In genomic region chr22:42404266-42404665, GRCh38 we compare ENCODE assay signal across 19 cellular contexts. TPM values are rescaled to one million over a fixed set of nuclear protein-coding genes. Genes with fewer than 3 reads are reported as not detected.
DNase-seq lines count a peak whose midpoint lies in the region; ATAC-seq, FAIRE-seq and TF ChIP-seq lines count a peak whose summit lies in the region.
"Had no signal": no experiment of that assay in that cellular context is flagged by ENCODE, and none has a peak within 500 bp of the region (broad histone marks: within the 10 kb centered on the region; RNA-seq: fewer than 3 reads in every experiment).

No MANE protein-coding gene starts in this region.

- no peak; a peak in 1 of 4 replicates for TF ChIP-seq RAD21 in H1 (IDR thresholded peaks at IDR 0.05 in 1 of 2, conservative IDR thresholded peaks at IDR 0.05 in 1 of 2; ENCODE audit: low read depth in 2 of 2, low read length in 2 of 2)

- H4K20me1 ChIP-seq in BLaER1 treated with 17β-estradiol and CSF1 and Interleukin-3, amounts not matched to agents 10 nM and 100 nM = peaks cover 0 to 55% (median 0%) of the 10 kb centered on the region in 11 experiments; a peak in 4 of 22 replicates
- no peaks in the 10 kb centered on the region for H4K20me1 ChIP-seq in H1 (replicated peaks in 1 of 2; ENCODE audit: control insufficient read depth in 1 of 2, insufficient read depth in 2 of 2, low read length in 2 of 2)

- peaks cover 0 to 71% (median 0%) of the 10 kb centered on the region in 11 experiments; a peak in 7 of 22 replicates for H3K27me3 ChIP-seq in BLaER1 treated with 17β-estradiol and CSF1 and Interleukin-3, amounts not matched to agents 10 nM and 100 nM
- H3K27me3 ChIP-seq in H1 (replicated peaks in 1 of 4; ENCODE audit: control insufficient read depth in 3 of 4, extremely low read depth in 1 of 4, insufficient read depth in 3 of 4, low read length in 3 of 4) (no peaks in the 10 kb centered on the region), stomach (peaks cover 0 to 15% (median 0%) of the 10 kb centered on the region in 3 donors)

- no peak overlapping the region for H4K5ac ChIP-seq in H1 (ENCODE audit: insufficient read length, low read depth, low read length)

- no peak overlapping the region for H3K56ac ChIP-seq in H1 (replicated peaks; ENCODE audit: insufficient read length, low read depth, low read length)

- H3K4me3 ChIP-seq in BLaER1 treated with 17β-estradiol and CSF1 and Interleukin-3, amounts not matched to agents 10 nM and 100 nM = no peak overlapping the region
- H3K4me3 ChIP-seq in HEK293 (ENCODE audit: low read depth, low read length) (no peak overlapping the region), H1 (ENCODE audit: extremely low read depth in 1 of 4, insufficient read depth in 2 of 4, low read depth in 3 of 4, low read length in 4 of 4) (no peak overlapping the region), stomach (no peak overlapping the region)
- H3K4me3 ChIP-seq: HAP-1 had no signal

- DNase-seq in H1 (ENCODE audit: low read depth in 1 of 2, low spot score in 2 of 2) = no peak
- no peak for DNase-seq in activated T-cell treated with anti-CD3 and anti-CD28 coated beads, Interleukin-2, amount 50 U/mL, for 1 hour
- no peak for DNase-seq in NCI-H1105 treated with DMSO at 0.1 percent for 48 hours (lab: John Stamatoyannopoulos, UW)
- DNase-seq in stomach = no peak
- DNase-seq: Caco-2; CD4-positive, alpha-beta T cell; DMS153; DMS79; GDM1; GOT3 had no signal

- H2AK5ac ChIP-seq in H1 (ENCODE audit: low read depth, low read length) = no peak overlapping the region

- peaks cover 0 to 30% (median 0%) of the 10 kb centered on the region in 11 experiments; a peak in 6 of 22 replicates for H3K36me3 ChIP-seq in BLaER1 treated with 17β-estradiol and CSF1 and Interleukin-3, amounts not matched to agents 10 nM and 100 nM
- H3K36me3 ChIP-seq in HEK293 (ENCODE audit: control insufficient read depth in 2 of 2, insufficient read depth in 1 of 2, low read length in 2 of 2) (no peaks in the 10 kb centered on the region), H1 (ENCODE audit: control insufficient read depth in 2 of 4, insufficient read depth in 4 of 4, low read length in 3 of 4) (no peaks in the 10 kb centered on the region), stomach (no peaks in the 10 kb centered on the region)
- H3K36me3 ChIP-seq: HAP-1 had no signal

- H4K8ac ChIP-seq in H1 (ENCODE audit: extremely low read depth, insufficient read depth, low read length) = no peak overlapping the region

- H3K18ac ChIP-seq in H1 (ENCODE audit: extremely low read depth, low read length) = no peak overlapping the region

- H2BK5ac ChIP-seq in H1 (ENCODE audit: low read depth, low read length) = no peak overlapping the region

- no peak overlapping the region for H3K4ac ChIP-seq in H1 (replicated peaks; ENCODE audit: insufficient read length, low read depth, low read length)

- TF ChIP-seq EP300 in H1 (IDR thresholded peaks at IDR 0.05; ENCODE audit: borderline replicate concordance in 1 of 2, low read depth in 2 of 2, low read length in 2 of 2) (no peak), stomach (IDR thresholded peaks at IDR 0.05) (no peak)

- no peak overlapping the region for H3K4me3 Mint-ChIP-seq in stimulated activated memory B cell treated with anti-CD40 and anti-IgM and Interleukin-4, amounts not matched to agents 10 μg/mL and 1 μg/mL and 100 μg/mL, for 72 hours
- H3K4me3 Mint-ChIP-seq: B cell; CD4-positive, alpha-beta T cell had no signal

- no peak overlapping the region for H3K14ac ChIP-seq in H1 (ENCODE audit: insufficient read length)

- peak overlapping the region; percentile 68 for H4K91ac ChIP-seq in H1 (replicated peaks; ENCODE audit: insufficient read length, low read length)

- no peaks in the 10 kb centered on the region for H3K27me3 Mint-ChIP-seq in stimulated activated memory B cell treated with anti-CD40 and anti-IgM and Interleukin-4, amounts not matched to agents 10 μg/mL and 1 μg/mL and 100 μg/mL, for 72 hours
- H3K27me3 Mint-ChIP-seq: B cell; CD4-positive, alpha-beta T cell had no signal

- no peaks in the 10 kb centered on the region for H3K23me2 ChIP-seq in H1 (ENCODE audit: low read depth, low read length)

- H2BK120ac ChIP-seq in H1 (replicated peaks; ENCODE audit: low read depth, low read length) = no peak overlapping the region

- no peak overlapping the region for H3K9ac ChIP-seq in BLaER1 treated with 17β-estradiol and CSF1 and Interleukin-3, amounts not matched to agents 10 nM and 100 nM
- no peak overlapping the region for H3K9ac ChIP-seq in H1 (replicated peaks in 1 of 4; ENCODE audit: extremely low read depth in 1 of 4, low read depth in 3 of 4, low read length in 3 of 4)

- intact Hi-C loops in stomach (cut with DNase I; ENCODE audit: low total_unique reads) = no loop called here

- H3K4me1 Mint-ChIP-seq in stimulated activated memory B cell treated with anti-CD40 and anti-IgM and Interleukin-4, amounts not matched to agents 10 μg/mL and 1 μg/mL and 100 μg/mL, for 72 hours = peaks cover 51% of the 10 kb centered on the region

- H2AFZ ChIP-seq in H1 (ENCODE audit: low read length) = no peak overlapping the region

- no peak overlapping the region for H3K23ac ChIP-seq in H1 (ENCODE audit: insufficient read length)

- no peaks in the 10 kb centered on the region for H3K79me2 ChIP-seq in H1 (ENCODE audit: control insufficient read depth in 1 of 2, insufficient read depth in 2 of 2, low read length in 2 of 2)

- CTCF ChIA-PET in HEK293 (lab: Yijun Ruan, JAX) (interaction anchor here (0.6 kb wide), 1 partner anchor 466 kb away, joined by 3 read pairs; no protein-coding TSS in a partner anchor), H1 (lab: Charles Lee; ENCODE audit: partially characterized antibody) (interaction anchor here (0.6 to 3.5 kb wide), 9 partner anchors 8 to 995 kb away, joined by 3 to 14 read pairs (median 5); partner anchors contain the start of gene NFAM1)

- TF ChIP-seq CTCF in HEK293 (tag by site-specific recombination; IDR thresholded peaks at IDR 0.05) (no peak), H1 (IDR thresholded peaks at IDR 0.05; ENCODE audit: control extremely low read depth in 1 of 3, insufficient read depth in 1 of 3, low read depth in 1 of 3, low read length in 3 of 3) (no peak), stomach (IDR thresholded peaks at IDR 0.05) (no peak)

- H3K36me3 Mint-ChIP-seq in stimulated activated memory B cell treated with anti-CD40 and anti-IgM and Interleukin-4, amounts not matched to agents 10 μg/mL and 1 μg/mL and 100 μg/mL, for 72 hours = peaks cover 22% of the 10 kb centered on the region

- no peaks in the 10 kb centered on the region for H3K79me1 ChIP-seq in H1 (ENCODE audit: low read depth, low read length)

- no peak for FAIRE-seq in H1 (lab: Jason Lieb, UNC)
- FAIRE-seq: GM12892 had no signal

- H3K27ac ChIP-seq in BLaER1 treated with 17β-estradiol and CSF1 and Interleukin-3, amounts not matched to agents 10 nM and 100 nM = no peak overlapping the region
- no peak overlapping the region for H3K27ac ChIP-seq in HEK293 (ENCODE audit: extremely low read depth, low read depth, low read length)
- H3K27ac ChIP-seq in H1 (ENCODE audit: low read depth, low read length) = no peak overlapping the region
- no peak overlapping the region for H3K27ac ChIP-seq in stomach
- H3K27ac ChIP-seq: C4-2B, HL-60 had no signal

- 0 out of 2 replicates have a peak overlapping the region, but pooled peaks have one; percentile 27 for H2BK12ac ChIP-seq in H1 (ENCODE audit: low read depth, low read length)

- ATAC-seq in stimulated activated memory B cell treated with anti-CD40 and anti-IgM and Interleukin-4, amounts not matched to agents 10 μg/mL and 1 μg/mL and 100 μg/mL, for 72 hours = no peak

- no peak overlapping the region for H2BK20ac ChIP-seq in H1 (ENCODE audit: low read length)

- H3K4me2 ChIP-seq in BLaER1 treated with 17β-estradiol and CSF1 and Interleukin-3, amounts not matched to agents 10 nM and 100 nM = peak overlapping the region in 8 of 11 experiments; percentile 24 to 89 (median 54); a peak in 15 of 22 replicates
- H3K4me2 ChIP-seq in H1 (ENCODE audit: insufficient read depth in 1 of 2, low read depth in 2 of 2, low read length in 2 of 2) = no peak overlapping the region; a peak in 1 of 4 replicates

- TF ChIP-seq POLR2A in H1 (IDR thresholded peaks at IDR 0.05; ENCODE audit: control extremely low read depth in 1 of 2, low read depth in 2 of 2, low read length in 2 of 2) (no peak), stomach (IDR thresholded peaks at IDR 0.05) (no peak)

- peak overlapping the region; percentile 66 for H3K27ac Mint-ChIP-seq in stimulated activated memory B cell treated with anti-CD40 and anti-IgM and Interleukin-4, amounts not matched to agents 10 μg/mL and 1 μg/mL and 100 μg/mL, for 72 hours
- H3K27ac Mint-ChIP-seq: CD4-positive, alpha-beta T cell had no signal

- no peak overlapping the region for H2BK15ac ChIP-seq in H1 (ENCODE audit: low read length)

- peaks cover 35 to 68% (median 59%) of the 10 kb centered on the region in 10 experiments for H3K4me1 ChIP-seq in BLaER1 treated with 17β-estradiol and CSF1 and Interleukin-3, amounts not matched to agents 10 nM and 100 nM
- H3K4me1 ChIP-seq in HEK293 (ENCODE audit: control insufficient read depth, insufficient read depth, low read length) (0 out of 2 replicates have a peak, but pooled peaks cover 3% of the 10 kb centered on the region), H1 (replicated peaks in 1 of 4; ENCODE audit: control insufficient read depth in 3 of 4, insufficient read depth in 4 of 4, low read length in 3 of 4) (peaks cover 0 to 15% (median 8%) of the 10 kb centered on the region in 4 experiments; a peak in 4 of 7 replicates), stomach (no peaks in the 10 kb centered on the region)
- H3K4me1 ChIP-seq: Caco-2 had no signal

- no peaks in the 10 kb centered on the region for H3K9me3 ChIP-seq in BLaER1 treated with 17β-estradiol and CSF1 and Interleukin-3, amounts not matched to agents 10 nM and 100 nM (replicated peaks in 1 of 11)
- H3K9me3 ChIP-seq in HEK293 (ENCODE audit: control insufficient read depth, insufficient read depth, low read depth, low read length) (no peaks in the 10 kb centered on the region), H1 (ENCODE audit: insufficient read depth in 2 of 2, low read depth in 1 of 2, low read length in 1 of 2) (no peaks in the 10 kb centered on the region), stomach (no peaks in the 10 kb centered on the region)
- H3K9me3 ChIP-seq: Caco-2, HAP-1 had no signal

- WGBS in H1 (ENCODE audit: extremely low coverage in 1 of 2, insufficient coverage in 1 of 2, insufficient read length in 1 of 2, insufficient replicate concordance in 2 of 2, low coverage in 1 of 2, low lambda C conversion rate in 2 of 2, missing lambda C conversion rate in 1 of 2), 2 experiments = 50% methylated on average over 9 of the region's 9 CpGs; no CpG with 5 or more reads in 1 of the 2 experiments
- WGBS in stomach, 5 donors = 50 to 63% (median 54%) methylated on average over 9 of the region's 9 CpGs

- POLR2A ChIA-PET in HEK293 (lab: Yijun Ruan, JAX) = interaction anchor here (0.7 kb wide), 1 partner anchor 97 kb away, joined by 5 read pairs; no protein-coding TSS in a partner anchor
- POLR2A ChIA-PET in H1 (lab: Charles Lee; ENCODE audit: partially characterized antibody) = interaction anchor here (0.7 to 1.6 kb wide), 4 partner anchors 9 to 39 kb away, joined by 3 to 4 read pairs (median 3); no protein-coding TSS in a partner anchor

- no peaks in the 10 kb centered on the region for H3K9me3 Mint-ChIP-seq in stimulated activated memory B cell treated with anti-CD40 and anti-IgM and Interleukin-4, amounts not matched to agents 10 μg/mL and 1 μg/mL and 100 μg/mL, for 72 hours
- H3K9me3 Mint-ChIP-seq: CD4-positive, alpha-beta T cell had no signal

RNA-seq across cellular contexts. Expression of gene NFAM1, which starts 27.9 kb away (rescaled TPM):
- 0.61 and 0.73 TPM in 2 replicates for total RNA-seq in H1 (2021; fragmentation: NEBNext Ultra II Directional; extraction: Animal tissue kit (Norgen Biotek cat#: 25700))
- polyA plus RNA-seq in H1 (2011; rRNA removed) (0.50 and 0.62 TPM in 2 replicates), stomach (under 1 TPM; 0.15 to 0.56 (median 0.28) TPM)
- 0.37 TPM for polyA plus RNA-seq in H1 (2011; cell fraction: cytosol; rRNA removed)
- 0.54 TPM for polyA plus RNA-seq in H1 (2011; cell fraction: nucleus; rRNA removed)
- 0.80 to 1.1 TPM (median 0.92 TPM) in 4 replicates for polyA plus RNA-seq in H1 (2012, experiment 1 of 2)
- 0.64 TPM for polyA plus RNA-seq in H1 (2012, experiment 2 of 2)
- polyA plus RNA-seq in H1 (2013, experiment 1 of 2) = 0.26 TPM
- polyA plus RNA-seq in H1 (2013, experiment 2 of 2) = 0.35 TPM
- 0.54 and 0.59 TPM in 2 replicates for polyA minus RNA-seq in H1 (2011; rRNA and poly(A)+ RNA removed)
- 0.51 TPM for polyA minus RNA-seq in H1 (2011; cell fraction: cytosol; rRNA and poly(A)+ RNA removed)
- 0.50 TPM for polyA minus RNA-seq in H1 (2011; cell fraction: nucleus; rRNA and poly(A)+ RNA removed)
- 10 to 100 TPM in 1 of 5 donors, 1 to 10 TPM in 3, under 1 TPM in 1; 0.45 to 18.1 (median 2.8) TPM for total RNA-seq in stomach
- total RNA-seq: Caco-2, HT1080 had no signal

Comparison
In these comparisons a context has a peak if more than half of its experiments do, and no peak if none do; other contexts are left out.
1. H3K4me2 ChIP-seq: peak in BLaER1 treated with 17β-estradiol and CSF1 and Interleukin-3, amounts not matched to agents 10 nM and 100 nM (8 of 11); none in H1 (0 of 2).